In genomic region chr2:31212659-31213058, GRCh38 we compare ENCODE assay signal across 18 cellular contexts.
"Had no signal": no experiment of that assay in that cellular context is flagged by ENCODE, and none has a peak within 500 bp of the region (broad histone marks: within the 10 kb centered on the region; RNA-seq: fewer than 3 reads in every experiment).

No MANE protein-coding gene starts in this region.

- H3K27me3 ChIP-seq: breast epithelium, dorsolateral prefrontal cortex, left lung, spleen, upper lobe of right lung had no signal

- H3K9me3 ChIP-seq: breast epithelium, left lung, spleen, upper lobe of right lung had no signal

- H3K4me1 ChIP-seq: breast epithelium, left lung, upper lobe of right lung had no signal

- H3K4me3 ChIP-seq: breast epithelium, dorsolateral prefrontal cortex, left lung, spleen, upper lobe of right lung had no signal

- H3K36me3 ChIP-seq: breast epithelium, left lung, spleen, upper lobe of right lung, WERI-Rb-1 had no signal

- DNase-seq: activated CD4-positive, alpha-beta T cell treated with anti-CD3 and anti-CD28 coated beads, Interleukin-2, amount 10 ng/mL, durations not matched to agents 7 days and 5 days; activated CD4-positive, CD25-positive, alpha-beta regulatory T cell treated with anti-CD3 and anti-CD28 coated beads, Interleukin-2, amount 50 U/mL, for 72 hours; activated CD8-positive, alpha-beta T cell treated with anti-CD3 and anti-CD28 coated beads for 36 hours; activated T-cell treated with anti-CD3 and anti-CD28 coated beads, Interleukin-2, amount 50 U/mL, for 1 hour; dorsolateral prefrontal cortex; effector memory CD8-positive, alpha-beta T cell; foreskin melanocyte; hippocampal formation; kidney glomerular epithelial cell; left lung; natural killer cell; retina; spleen; stimulated activated CD4-positive, alpha-beta T cell treated with anti-CD3 and anti-CD28 coated beads, Interleukin-4, amount 100 ng/mL, for 1 hour; stimulated activated naive CD8-positive, alpha-beta T cell treated with anti-CD3 and anti-CD28 coated beads, Interleukin-15, Interleukin-2, amounts not matched to agents 100 U/mL and 50 U/mL, for 24 hours; upper lobe of right lung; WERI-Rb-1 had no signal

- H3K27ac ChIP-seq: breast epithelium, dorsolateral prefrontal cortex, left lung, spleen, upper lobe of right lung, WERI-Rb-1 had no signal
